In genomic region chr5:142757564-142757963, GRCh38 we compare ENCODE assay signal across 1 cellular context.
TF ChIP-seq lines count a peak whose summit lies in the region.

No MANE protein-coding gene starts in this region.

TF ChIP-seq in GM12878, 131 proteins besides CTCF, POLR2A, EP300 and RAD21:
- TF ChIP-seq, protein P1, sequence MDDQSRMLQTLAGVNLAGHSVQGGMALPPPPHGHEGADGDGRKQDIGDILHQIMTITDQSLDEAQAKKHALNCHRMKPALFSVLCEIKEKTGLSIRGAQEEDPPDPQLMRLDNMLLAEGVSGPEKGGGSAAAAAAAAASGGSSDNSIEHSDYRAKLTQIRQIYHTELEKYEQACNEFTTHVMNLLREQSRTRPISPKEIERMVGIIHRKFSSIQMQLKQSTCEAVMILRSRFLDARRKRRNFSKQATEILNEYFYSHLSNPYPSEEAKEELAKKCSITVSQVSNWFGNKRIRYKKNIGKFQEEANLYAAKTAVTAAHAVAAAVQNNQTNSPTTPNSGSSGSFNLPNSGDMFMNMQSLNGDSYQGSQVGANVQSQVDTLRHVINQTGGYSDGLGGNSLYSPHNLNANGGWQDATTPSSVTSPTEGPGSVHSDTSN (IDR thresholded peaks at IDR 0.05; ENCODE audit: insufficient replicate concordance, low read depth, low read length) = no peak
- TF ChIP-seq, protein P2, sequence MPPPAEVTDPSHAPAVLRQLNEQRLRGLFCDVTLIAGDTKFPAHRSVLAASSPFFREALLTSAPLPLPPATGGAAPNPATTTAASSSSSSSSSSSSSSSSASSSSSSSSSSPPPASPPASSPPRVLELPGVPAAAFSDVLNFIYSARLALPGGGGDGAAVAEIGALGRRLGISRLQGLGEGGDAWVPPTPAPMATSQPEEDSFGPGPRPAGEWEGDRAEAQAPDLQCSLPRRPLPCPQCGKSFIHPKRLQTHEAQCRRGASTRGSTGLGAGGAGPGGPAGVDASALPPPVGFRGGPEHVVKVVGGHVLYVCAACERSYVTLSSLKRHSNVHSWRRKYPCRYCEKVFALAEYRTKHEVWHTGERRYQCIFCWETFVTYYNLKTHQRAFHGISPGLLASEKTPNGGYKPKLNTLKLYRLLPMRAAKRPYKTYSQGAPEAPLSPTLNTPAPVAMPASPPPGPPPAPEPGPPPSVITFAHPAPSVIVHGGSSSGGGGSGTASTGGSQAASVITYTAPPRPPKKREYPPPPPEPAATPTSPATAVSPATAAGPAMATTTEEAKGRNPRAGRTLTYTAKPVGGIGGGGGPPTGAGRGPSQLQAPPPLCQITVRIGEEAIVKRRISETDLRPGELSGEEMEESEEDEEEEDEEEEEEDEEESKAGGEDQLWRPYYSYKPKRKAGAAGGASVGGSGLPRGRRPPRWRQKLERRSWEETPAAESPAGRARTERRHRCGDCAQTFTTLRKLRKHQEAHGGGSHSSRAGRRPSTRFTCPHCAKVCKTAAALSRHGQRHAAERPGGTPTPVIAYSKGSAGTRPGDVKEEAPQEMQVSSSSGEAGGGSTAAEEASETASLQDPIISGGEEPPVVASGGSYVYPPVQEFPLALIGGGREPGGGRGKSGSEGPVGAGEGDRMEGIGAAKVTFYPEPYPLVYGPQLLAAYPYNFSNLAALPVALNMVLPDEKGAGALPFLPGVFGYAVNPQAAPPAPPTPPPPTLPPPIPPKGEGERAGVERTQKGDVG (CRISPR knock-in tag; IDR thresholded peaks at IDR 0.05) = no peak
- TF ChIP-seq IRF4 (IDR thresholded peaks at IDR 0.05; ENCODE audit: low read depth, low read length) = no peak
- TF ChIP-seq YBX1 (IDR thresholded peaks at IDR 0.05) = no peak
- no peak for TF ChIP-seq GABPA (IDR thresholded peaks at IDR 0.05; ENCODE audit: low read depth)
- TF ChIP-seq PML (IDR thresholded peaks at IDR 0.05; ENCODE audit: low read length) = no peak
- TF ChIP-seq, protein P3, sequence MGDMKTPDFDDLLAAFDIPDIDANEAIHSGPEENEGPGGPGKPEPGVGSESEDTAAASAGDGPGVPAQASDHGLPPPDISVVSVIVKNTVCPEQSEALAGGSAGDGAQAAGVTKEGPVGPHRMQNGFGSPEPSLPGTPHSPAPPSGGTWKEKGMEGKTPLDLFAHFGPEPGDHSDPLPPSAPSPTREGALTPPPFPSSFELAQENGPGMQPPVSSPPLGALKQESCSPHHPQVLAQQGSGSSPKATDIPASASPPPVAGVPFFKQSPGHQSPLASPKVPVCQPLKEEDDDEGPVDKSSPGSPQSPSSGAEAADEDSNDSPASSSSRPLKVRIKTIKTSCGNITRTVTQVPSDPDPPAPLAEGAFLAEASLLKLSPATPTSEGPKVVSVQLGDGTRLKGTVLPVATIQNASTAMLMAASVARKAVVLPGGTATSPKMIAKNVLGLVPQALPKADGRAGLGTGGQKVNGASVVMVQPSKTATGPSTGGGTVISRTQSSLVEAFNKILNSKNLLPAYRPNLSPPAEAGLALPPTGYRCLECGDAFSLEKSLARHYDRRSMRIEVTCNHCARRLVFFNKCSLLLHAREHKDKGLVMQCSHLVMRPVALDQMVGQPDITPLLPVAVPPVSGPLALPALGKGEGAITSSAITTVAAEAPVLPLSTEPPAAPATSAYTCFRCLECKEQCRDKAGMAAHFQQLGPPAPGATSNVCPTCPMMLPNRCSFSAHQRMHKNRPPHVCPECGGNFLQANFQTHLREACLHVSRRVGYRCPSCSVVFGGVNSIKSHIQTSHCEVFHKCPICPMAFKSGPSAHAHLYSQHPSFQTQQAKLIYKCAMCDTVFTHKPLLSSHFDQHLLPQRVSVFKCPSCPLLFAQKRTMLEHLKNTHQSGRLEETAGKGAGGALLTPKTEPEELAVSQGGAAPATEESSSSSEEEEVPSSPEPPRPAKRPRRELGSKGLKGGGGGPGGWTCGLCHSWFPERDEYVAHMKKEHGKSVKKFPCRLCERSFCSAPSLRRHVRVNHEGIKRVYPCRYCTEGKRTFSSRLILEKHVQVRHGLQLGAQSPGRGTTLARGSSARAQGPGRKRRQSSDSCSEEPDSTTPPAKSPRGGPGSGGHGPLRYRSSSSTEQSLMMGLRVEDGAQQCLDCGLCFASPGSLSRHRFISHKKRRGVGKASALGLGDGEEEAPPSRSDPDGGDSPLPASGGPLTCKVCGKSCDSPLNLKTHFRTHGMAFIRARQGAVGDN (IDR thresholded peaks at IDR 0.05) = no peak
- no peak for TF ChIP-seq BRCA1 (IDR thresholded peaks at IDR 0.05; ENCODE audit: low read depth, low read length)
- no peak for TF ChIP-seq SREBF2 (IDR thresholded peaks at IDR 0.05; ENCODE audit: low read length)
- TF ChIP-seq USF2 (IDR thresholded peaks at IDR 0.05; ENCODE audit: borderline replicate concordance, low read depth, low read length) = no peak
- TF ChIP-seq PAX5 (IDR thresholded peaks at IDR 0.05; ENCODE audit: borderline replicate concordance, low read depth, low read length) = no peak
- TF ChIP-seq, protein P4, sequence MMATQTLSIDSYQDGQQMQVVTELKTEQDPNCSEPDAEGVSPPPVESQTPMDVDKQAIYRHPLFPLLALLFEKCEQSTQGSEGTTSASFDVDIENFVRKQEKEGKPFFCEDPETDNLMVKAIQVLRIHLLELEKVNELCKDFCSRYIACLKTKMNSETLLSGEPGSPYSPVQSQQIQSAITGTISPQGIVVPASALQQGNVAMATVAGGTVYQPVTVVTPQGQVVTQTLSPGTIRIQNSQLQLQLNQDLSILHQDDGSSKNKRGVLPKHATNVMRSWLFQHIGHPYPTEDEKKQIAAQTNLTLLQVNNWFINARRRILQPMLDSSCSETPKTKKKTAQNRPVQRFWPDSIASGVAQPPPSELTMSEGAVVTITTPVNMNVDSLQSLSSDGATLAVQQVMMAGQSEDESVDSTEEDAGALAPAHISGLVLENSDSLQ (IDR thresholded peaks at IDR 0.05) = no peak
- no peak for TF ChIP-seq MTA2 (IDR thresholded peaks at IDR 0.05; ENCODE audit: low read depth)
- no peak for TF ChIP-seq E2F8 (IDR thresholded peaks at IDR 0.05; ENCODE audit: low read depth, partially characterized antibody)
- no peak for TF ChIP-seq FOXK2 (IDR thresholded peaks at IDR 0.05)
- TF ChIP-seq CHD4 (IDR thresholded peaks at IDR 0.05) = no peak
